Comparison of ENCODE assay signal across 10 cellular contexts in genomic region chr6:27672113-27672799, GRCh38.
DNase-seq lines count a peak whose midpoint lies in the region; ATAC-seq and TF ChIP-seq lines count a peak whose summit lies in the region.
"Had no signal": no experiment of that assay in that cellular context is flagged by ENCODE, and none has a peak within 500 bp of the region (broad histone marks: within the 10 kb centered on the region; RNA-seq: fewer than 3 reads in every experiment).

No MANE protein-coding gene starts in this region.

- H3K4me3 ChIP-seq in IMR-90 (ENCODE audit: insufficient read depth, low read depth, low read length) (no peak overlapping the region; the same call in 1 of the 2 replicates), fibroblast of the aortic adventitia (ENCODE audit: low read depth, low read length) (no peak overlapping the region)
- H3K4me3 ChIP-seq: BLaER1, thoracic aorta had no signal

- WGBS in IMR-90 (ENCODE audit: extremely low coverage in 2 of 2, insufficient read length in 1 of 2), 2 experiments, result 2% methylated on average over 7 of the region's 28 CpGs; no CpG with 5 or more reads in 1 of the 2 experiments

- no peak overlapping the region for H2BK120ac ChIP-seq in IMR-90 (ENCODE audit: low read depth, low read length)

- H3K9me3 ChIP-seq in IMR-90 (ENCODE audit: control insufficient read depth, insufficient read depth, low read length), result no peaks in the 10 kb centered on the region
- H3K9me3 ChIP-seq: thoracic aorta had no signal

- peak overlapping the region; percentile 56 for H3K4me3 Mint-ChIP-seq in T-helper 2 cell treated with Interferon-gamma antibody and Interleukin-4, amounts not matched to agents 5 μg/mL and 100 μg/mL, for 36 hours
- H3K4me3 Mint-ChIP-seq in stimulated activated memory B cell treated with anti-CD40 and anti-IgM and Interleukin-4, amounts not matched to agents 10 μg/mL and 1 μg/mL and 100 μg/mL, for 72 hours, result peak overlapping the region; percentile 51

- H2BK5ac ChIP-seq in IMR-90 (ENCODE audit: low read depth, low read length, poor library complexity, severe bottlenecking), result no peak overlapping the region

- TF ChIP-seq RAD21 in IMR-90 (IDR thresholded peaks at IDR 0.05; ENCODE audit: low read length), result no peak

- no peak for TF ChIP-seq POLR2A in IMR-90 (IDR thresholded peaks at IDR 0.05; ENCODE audit: low read depth, low read length)

- no peaks in the 10 kb centered on the region for H3K36me3 ChIP-seq in IMR-90 (ENCODE audit: control insufficient read depth, insufficient read depth, low read length)
- H3K36me3 ChIP-seq: BLaER1, thoracic aorta had no signal

- H3K14ac ChIP-seq in IMR-90 (replicated peaks; ENCODE audit: low read depth, low read length), result no peak overlapping the region

- no peak for TF ChIP-seq CTCF in IMR-90 (conservative IDR thresholded peaks at IDR 0.05; ENCODE audit: low read depth, low read length)
- no peak for TF ChIP-seq CTCF in fibroblast of the aortic adventitia (IDR thresholded peaks at IDR 0.05; ENCODE audit: insufficient read depth, low read length)

- H3K4me1 Mint-ChIP-seq in T-helper 2 cell treated with Interferon-gamma antibody and Interleukin-4, amounts not matched to agents 5 μg/mL and 100 μg/mL, for 36 hours (ENCODE audit: low read depth), result peaks cover 41% of the 10 kb centered on the region
- H3K4me1 Mint-ChIP-seq in stimulated activated memory B cell treated with anti-CD40 and anti-IgM and Interleukin-4, amounts not matched to agents 10 μg/mL and 1 μg/mL and 100 μg/mL, for 72 hours, result peaks cover 17% of the 10 kb centered on the region

- dilution Hi-C loops in IMR-90 (cut with HindIII; ENCODE audit: low sequenced_read_pairs, unreplicated experiment), result no loop called here

- H2BK15ac ChIP-seq in IMR-90 (ENCODE audit: low read depth, low read length), result no peak overlapping the region

- peak overlapping the region; percentile 57; the same call in 1 of the 2 replicates for H3K4me2 ChIP-seq in IMR-90 (ENCODE audit: low read depth, low read length)
- H3K4me2 ChIP-seq: BLaER1 had no signal

- no peak overlapping the region for H3K4ac ChIP-seq in IMR-90 (ENCODE audit: low read depth, low read length)

- H3K79me1 ChIP-seq in IMR-90 (ENCODE audit: low read depth in 1 of 2, low read length in 2 of 2), result no peaks in the 10 kb centered on the region

- peaks cover 71% of the 10 kb centered on the region for H3K27me3 Mint-ChIP-seq in T-helper 2 cell treated with Interferon-gamma antibody and Interleukin-4, amounts not matched to agents 5 μg/mL and 100 μg/mL, for 36 hours (ENCODE audit: low read depth)
- H3K27me3 Mint-ChIP-seq in stimulated activated memory B cell treated with anti-CD40 and anti-IgM and Interleukin-4, amounts not matched to agents 10 μg/mL and 1 μg/mL and 100 μg/mL, for 72 hours, result peaks cover 97% of the 10 kb centered on the region

- intact Hi-C loops in IMR-90 (cut with micrococcal nuclease), result no loop called here

- H3K27me3 ChIP-seq in IMR-90 (ENCODE audit: control insufficient read depth, insufficient read depth, low read length), result no peaks in the 10 kb centered on the region

- no peak overlapping the region for H3K27ac ChIP-seq in IMR-90 (ENCODE audit: insufficient read depth, low read length)
- H3K27ac ChIP-seq: BLaER1, thoracic aorta had no signal

- peak; percentile 51 for ATAC-seq in GM21717 (IDR thresholded peaks at IDR 0.05; ENCODE audit: unreplicated experiment)
- peak; percentile 35 for ATAC-seq in IMR-90 (ENCODE audit: low read depth)
- ATAC-seq in stimulated activated memory B cell treated with anti-CD40 and anti-IgM and Interleukin-4, amounts not matched to agents 10 μg/mL and 1 μg/mL and 100 μg/mL, for 72 hours, result no peak

- no peak overlapping the region for H3K9ac ChIP-seq in IMR-90 (ENCODE audit: low read depth, low read length)
- H3K9ac ChIP-seq: BLaER1 had no signal

- H3K18ac ChIP-seq in IMR-90 (ENCODE audit: low read depth, low read length), result no peak overlapping the region

- H3K27ac Mint-ChIP-seq in T-helper 2 cell treated with Interferon-gamma antibody and Interleukin-4, amounts not matched to agents 5 μg/mL and 100 μg/mL, for 36 hours, result peak overlapping the region; percentile 34
- H3K27ac Mint-ChIP-seq in stimulated activated memory B cell treated with anti-CD40 and anti-IgM and Interleukin-4, amounts not matched to agents 10 μg/mL and 1 μg/mL and 100 μg/mL, for 72 hours, result no peak overlapping the region

- peaks cover 9% of the 10 kb centered on the region for H3K9me3 Mint-ChIP-seq in T-helper 2 cell treated with Interferon-gamma antibody and Interleukin-4, amounts not matched to agents 5 μg/mL and 100 μg/mL, for 36 hours
- peaks cover 12% of the 10 kb centered on the region for H3K9me3 Mint-ChIP-seq in stimulated activated memory B cell treated with anti-CD40 and anti-IgM and Interleukin-4, amounts not matched to agents 10 μg/mL and 1 μg/mL and 100 μg/mL, for 72 hours

- H3K36me3 Mint-ChIP-seq in T-helper 2 cell treated with Interferon-gamma antibody and Interleukin-4, amounts not matched to agents 5 μg/mL and 100 μg/mL, for 36 hours (ENCODE audit: low read depth), result no peaks in the 10 kb centered on the region
- no peaks in the 10 kb centered on the region for H3K36me3 Mint-ChIP-seq in stimulated activated memory B cell treated with anti-CD40 and anti-IgM and Interleukin-4, amounts not matched to agents 10 μg/mL and 1 μg/mL and 100 μg/mL, for 72 hours

- no TSS peak for BruUV-seq in IMR-90 (replicated peaks; lab: Mats Ljungman, UMichigan)

- no peak overlapping the region for H4K91ac ChIP-seq in IMR-90 (ENCODE audit: insufficient read depth, low read depth, low read length)

- DNase-seq in NCI-H510A (lab: John Stamatoyannopoulos, UW) (peak; percentile 31), NCI-H510A treated with DMSO at 0.1 percent for 48 hours (lab: John Stamatoyannopoulos, UW) (no peak), IMR-90 (peak; percentile 52), fibroblast of the aortic adventitia (ENCODE audit: low read depth) (peak; percentile 40), Kasumi-1 (lab: John Stamatoyannopoulos, UW) (no peak)
- peak; percentile 38 for DNase-seq in T-helper 2 cell treated with Interferon-gamma antibody and Interleukin-4, amounts not matched to agents 5 μg/mL and 100 μg/mL, for 36 hours (ENCODE audit: low spot score)

- H3K56ac ChIP-seq in IMR-90 (ENCODE audit: extremely low read depth, insufficient read depth, low read length), result no peak overlapping the region

- no peak overlapping the region for H2AK5ac ChIP-seq in IMR-90 (ENCODE audit: low read depth, low read length)

- CTCF ChIA-PET in IMR-90 (lab: Yijun Ruan, JAX), result no interaction called here

- H4K5ac ChIP-seq in IMR-90 (ENCODE audit: low read depth, low read length), result no peak overlapping the region

- no peaks in the 10 kb centered on the region for H4K20me1 ChIP-seq in IMR-90 (ENCODE audit: insufficient read depth, low read length)

- no peak overlapping the region for H2AK9ac ChIP-seq in IMR-90 (replicated peaks; ENCODE audit: low read depth, low read length, poor library complexity)

- POLR2A ChIA-PET in IMR-90 (lab: Charles Lee; ENCODE audit: unreplicated experiment), result no interaction called here

- no peaks in the 10 kb centered on the region for H3K9me1 ChIP-seq in IMR-90 (ENCODE audit: insufficient read depth, low read length)

- no peak overlapping the region for H2BK20ac ChIP-seq in IMR-90 (ENCODE audit: low read depth, low read length)

- H4K8ac ChIP-seq in IMR-90 (ENCODE audit: low read depth in 2 of 2, low read length in 2 of 2), result no peak overlapping the region

- H3K4me1 ChIP-seq in IMR-90 (ENCODE audit: control insufficient read depth, insufficient read depth, low read length), result peaks cover 1% of the 10 kb centered on the region; the same call in 1 of the 2 replicates

- no peak overlapping the region for H2AFZ ChIP-seq in IMR-90 (replicated peaks; ENCODE audit: low read length, poor library complexity)

- in situ Hi-C loops in IMR-90 (cut with MboI; ENCODE audit: low sequenced_read_pairs), result no loop called here

- no peak overlapping the region for H3K23ac ChIP-seq in IMR-90 (ENCODE audit: low read depth, low read length)

TF ChIP-seq in IMR-90, 13 proteins besides CTCF, POLR2A, EP300 and RAD21:
- TF ChIP-seq FOS (IDR thresholded peaks at IDR 0.05; ENCODE audit: low read depth, low read length) (no peak), SMC3 (IDR thresholded peaks at IDR 0.05; ENCODE audit: low read depth, low read length) (no peak), BHLHE40 (IDR thresholded peaks at IDR 0.05; ENCODE audit: low read depth, low read length) (no peak), NFE2L2 (IDR thresholded peaks at IDR 0.05; ENCODE audit: low read depth, low read length) (no peak), MAFK (IDR thresholded peaks at IDR 0.05; ENCODE audit: low read depth, low read length) (no peak), RCOR1 (IDR thresholded peaks at IDR 0.05; ENCODE audit: insufficient replicate concordance, low read length) (no peak), ELK1 (IDR thresholded peaks at IDR 0.05; ENCODE audit: borderline replicate concordance, low read depth, low read length) (no peak), CHD1 (IDR thresholded peaks at IDR 0.05; ENCODE audit: low read depth, low read length) (no peak), MXI1 (IDR thresholded peaks at IDR 0.05; ENCODE audit: borderline replicate concordance, low read depth, low read length) (no peak), RFX5 (IDR thresholded peaks at IDR 0.05; ENCODE audit: low read depth, low read length) (no peak), MAZ (IDR thresholded peaks at IDR 0.05; ENCODE audit: borderline replicate concordance, low read depth, low read length) (no peak)
TF ChIP-seq in IMR-90: peak in this region for 0.

Comparison
In these comparisons a context has a peak if more than half of its experiments do, and no peak if none do; other contexts are left out.
1. DNase-seq: peak in NCI-H510A (single experiment), IMR-90 (single experiment), T-helper 2 cell treated with Interferon-gamma antibody and Interleukin-4, amounts not matched to agents 5 μg/mL and 100 μg/mL, for 36 hours (single experiment) and fibroblast of the aortic adventitia (single experiment); none in NCI-H510A treated with DMSO at 0.1 percent for 48 hours (single experiment) and Kasumi-1 (0 of 2).